8 cellular contexts compared by ENCODE assay signal in genomic region chr4:24349168-24349996, GRCh38.
A peak's percentile ranks its signal among the peaks of the same experiment; 100 is the strongest.
DNase-seq lines count a peak whose midpoint lies in the region; ATAC-seq, FAIRE-seq and TF ChIP-seq lines count a peak whose summit lies in the region.
"Not testable (repeated sequence)": the region's sequence is repeated elsewhere in the genome, so short reads cannot be mapped to it uniquely, and the experiment has no call there.

No MANE protein-coding gene starts in this region.

- H2AFZ ChIP-seq in neuronal stem cell (ENCODE audit: low read length) = peak overlapping the region; percentile 18

- not testable (repeated sequence) for H3K4me1 ChIP-seq in foreskin keratinocyte; neuronal stem cell (ENCODE audit: control insufficient read depth in 2 of 2, insufficient read depth in 1 of 2, low read depth in 1 of 2, low read length in 2 of 2)

- peak overlapping the region; percentile 77 for H3K18ac ChIP-seq in neuronal stem cell (ENCODE audit: low read length)

- not testable (repeated sequence) for H3K27me3 ChIP-seq in WERI-Rb-1 (ENCODE audit: insufficient read depth, low read depth, severe bottlenecking); bronchial epithelial cell (ENCODE audit: control insufficient read depth, insufficient read depth, low read length); foreskin keratinocyte; neuronal stem cell (ENCODE audit: control insufficient read depth in 3 of 3, insufficient read depth in 3 of 3, low read depth in 1 of 3, low read length in 3 of 3)

- H3K27ac ChIP-seq in WERI-Rb-1 = peak overlapping the region; percentile 28
- H3K27ac ChIP-seq in foreskin keratinocyte; neuronal stem cell (replicated peaks; ENCODE audit: low read length): not testable (repeated sequence)

- H3K36me3 ChIP-seq in WERI-Rb-1; bronchial epithelial cell (ENCODE audit: control insufficient read depth, insufficient read depth, low read length); neuronal stem cell (replicated peaks in 1 of 2; ENCODE audit: control insufficient read depth in 2 of 2, insufficient read depth in 2 of 2, low read length in 2 of 2): not testable (repeated sequence)

- H3K14ac ChIP-seq in neuronal stem cell (ENCODE audit: low read length) = not testable (repeated sequence)

- FAIRE-seq in bronchial epithelial cell (lab: Jason Lieb, UNC) = not testable (repeated sequence)

- H4K91ac ChIP-seq in neuronal stem cell (ENCODE audit: low read depth, low read length, poor library complexity) = not testable (repeated sequence)

- not testable (repeated sequence) for H3K9me3 ChIP-seq in WERI-Rb-1 (ENCODE audit: severe bottlenecking); neuronal stem cell (replicated peaks in 1 of 2; ENCODE audit: control insufficient read depth in 2 of 2, insufficient read depth in 1 of 2, low read depth in 1 of 2, low read length in 2 of 2)

- WGBS in neuronal stem cell (ENCODE audit: extremely low coverage in 2 of 2, insufficient read length in 2 of 2, insufficient replicate concordance in 1 of 2), 2 donors = no CpG with 5 or more reads among the region's 15 CpGs

- not testable (repeated sequence) for H2BK12ac ChIP-seq in neuronal stem cell (ENCODE audit: low read length)

- not testable (repeated sequence) for H3K79me1 ChIP-seq in neuronal stem cell (ENCODE audit: low read depth, low read length)

- not testable (repeated sequence) for H2BK120ac ChIP-seq in neuronal stem cell (ENCODE audit: low read depth, low read length)

- not testable (repeated sequence) for H3K4me2 ChIP-seq in neuronal stem cell (ENCODE audit: insufficient read depth, low read length, poor library complexity, severe bottlenecking)

- not testable (repeated sequence) for H2BK15ac ChIP-seq in neuronal stem cell (ENCODE audit: low read length)

- H3K4me3 ChIP-seq in GM12864 (ENCODE audit: low read depth, low read length); WERI-Rb-1 (ENCODE audit: low read depth, low read length); bronchial epithelial cell (ENCODE audit: low read depth, low read length); neuronal stem cell (ENCODE audit: low read length in 2 of 2): not testable (repeated sequence)

- H3K23ac ChIP-seq in neuronal stem cell (ENCODE audit: low read depth, low read length, poor library complexity) = not testable (repeated sequence)

- TF ChIP-seq CTCF in GM12864 (IDR thresholded peaks at IDR 0.05; ENCODE audit: low read depth, low read length, missing control alignments) (peak; percentile 22), WERI-Rb-1 (IDR thresholded peaks at IDR 0.05; ENCODE audit: low read depth, low read length) (peak; percentile 57), foreskin keratinocyte (conservative IDR thresholded peaks at IDR 0.05) (peak; percentile 53)
- TF ChIP-seq CTCF in bronchial epithelial cell (IDR thresholded peaks at IDR 0.05; ENCODE audit: insufficient read depth, low read length, severe bottlenecking) = not testable (repeated sequence)

- H2AK5ac ChIP-seq in neuronal stem cell (ENCODE audit: low read depth, low read length) = not testable (repeated sequence)

- not testable (repeated sequence) for H2BK5ac ChIP-seq in neuronal stem cell (ENCODE audit: low read length)

- ATAC-seq in foreskin keratinocyte = peak; percentile 66

- H4K8ac ChIP-seq in neuronal stem cell (ENCODE audit: low read depth, low read length) = peak overlapping the region; percentile 50

- DNase-seq in A172 (ENCODE audit: low spot score) (peak; percentile 1), HT1080 (ENCODE audit: low read depth) (peak; percentile 18), NCI-H82 (lab: John Stamatoyannopoulos, UW) (peak; percentile 66), WERI-Rb-1 (peak; percentile 91), bronchial epithelial cell (ENCODE audit: low read depth) (peak; percentile 29), foreskin keratinocyte (peak in 1 of 2 donors; percentile 46)
- DNase-seq in GM12864 (ENCODE audit: low read depth); neuronal stem cell (ENCODE audit: low spot score): not testable (repeated sequence)

- H3K4ac ChIP-seq in neuronal stem cell (ENCODE audit: low read length) = not testable (repeated sequence)

- not testable (repeated sequence) for H3K9ac ChIP-seq in neuronal stem cell (ENCODE audit: low read depth, low read length, poor library complexity)
